Comparison of ENCODE assay signal across 1 cellular context in the genomic region with DNA sequence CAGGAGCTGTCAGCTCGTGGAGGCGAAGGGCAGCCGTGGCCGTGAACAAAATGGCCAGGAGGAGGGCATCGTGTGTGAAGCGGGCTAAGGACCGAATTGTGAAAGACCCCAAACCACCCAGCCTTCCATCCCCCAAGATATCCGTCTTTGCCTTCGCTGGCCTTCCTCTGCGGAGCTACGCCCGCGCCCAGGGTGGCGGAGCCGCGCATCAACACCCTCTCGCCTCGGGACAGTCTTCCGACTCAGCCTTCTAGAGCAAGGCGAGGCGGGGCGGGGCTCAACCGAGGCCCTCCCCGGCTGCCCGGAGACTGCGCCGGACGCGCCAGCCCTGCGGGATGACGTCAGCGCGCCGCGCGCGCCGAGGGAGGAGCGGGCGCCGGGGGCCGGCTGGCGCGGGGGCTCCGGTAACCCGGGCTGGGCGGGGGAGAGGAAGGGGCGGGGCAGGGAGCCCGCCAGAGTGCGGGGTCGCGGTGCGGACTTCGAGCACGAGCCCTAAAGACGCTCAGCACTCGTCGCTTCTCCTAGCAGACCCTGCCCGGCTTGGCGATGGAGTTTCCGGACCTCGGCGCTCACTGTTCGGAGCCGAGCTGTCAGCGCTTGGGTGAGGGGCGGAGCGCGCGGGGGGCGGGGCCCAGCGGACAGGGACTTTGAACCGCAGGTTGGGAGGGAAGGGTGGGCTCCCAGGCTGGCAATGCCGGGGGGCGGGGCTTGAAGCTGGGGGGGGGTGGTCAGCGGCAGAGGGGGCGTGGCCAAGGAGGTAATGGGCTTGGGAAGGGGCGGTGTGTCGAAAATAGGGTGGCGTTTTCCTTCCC.
A peak's percentile ranks its signal among the peaks of the same experiment; 100 is the strongest.
TF ChIP-seq lines count a peak whose summit lies in the region.

ZFAND2B (plus strand) TSS at position 341 of the 812 bp plus-strand sequence; CDS start at position 547, 206 bp downstream.

TF ChIP-seq in K562, 482 proteins besides CTCF, POLR2A, EP300 and RAD21 (continued from another document and continues in another):
- TF ChIP-seq, protein P1, sequence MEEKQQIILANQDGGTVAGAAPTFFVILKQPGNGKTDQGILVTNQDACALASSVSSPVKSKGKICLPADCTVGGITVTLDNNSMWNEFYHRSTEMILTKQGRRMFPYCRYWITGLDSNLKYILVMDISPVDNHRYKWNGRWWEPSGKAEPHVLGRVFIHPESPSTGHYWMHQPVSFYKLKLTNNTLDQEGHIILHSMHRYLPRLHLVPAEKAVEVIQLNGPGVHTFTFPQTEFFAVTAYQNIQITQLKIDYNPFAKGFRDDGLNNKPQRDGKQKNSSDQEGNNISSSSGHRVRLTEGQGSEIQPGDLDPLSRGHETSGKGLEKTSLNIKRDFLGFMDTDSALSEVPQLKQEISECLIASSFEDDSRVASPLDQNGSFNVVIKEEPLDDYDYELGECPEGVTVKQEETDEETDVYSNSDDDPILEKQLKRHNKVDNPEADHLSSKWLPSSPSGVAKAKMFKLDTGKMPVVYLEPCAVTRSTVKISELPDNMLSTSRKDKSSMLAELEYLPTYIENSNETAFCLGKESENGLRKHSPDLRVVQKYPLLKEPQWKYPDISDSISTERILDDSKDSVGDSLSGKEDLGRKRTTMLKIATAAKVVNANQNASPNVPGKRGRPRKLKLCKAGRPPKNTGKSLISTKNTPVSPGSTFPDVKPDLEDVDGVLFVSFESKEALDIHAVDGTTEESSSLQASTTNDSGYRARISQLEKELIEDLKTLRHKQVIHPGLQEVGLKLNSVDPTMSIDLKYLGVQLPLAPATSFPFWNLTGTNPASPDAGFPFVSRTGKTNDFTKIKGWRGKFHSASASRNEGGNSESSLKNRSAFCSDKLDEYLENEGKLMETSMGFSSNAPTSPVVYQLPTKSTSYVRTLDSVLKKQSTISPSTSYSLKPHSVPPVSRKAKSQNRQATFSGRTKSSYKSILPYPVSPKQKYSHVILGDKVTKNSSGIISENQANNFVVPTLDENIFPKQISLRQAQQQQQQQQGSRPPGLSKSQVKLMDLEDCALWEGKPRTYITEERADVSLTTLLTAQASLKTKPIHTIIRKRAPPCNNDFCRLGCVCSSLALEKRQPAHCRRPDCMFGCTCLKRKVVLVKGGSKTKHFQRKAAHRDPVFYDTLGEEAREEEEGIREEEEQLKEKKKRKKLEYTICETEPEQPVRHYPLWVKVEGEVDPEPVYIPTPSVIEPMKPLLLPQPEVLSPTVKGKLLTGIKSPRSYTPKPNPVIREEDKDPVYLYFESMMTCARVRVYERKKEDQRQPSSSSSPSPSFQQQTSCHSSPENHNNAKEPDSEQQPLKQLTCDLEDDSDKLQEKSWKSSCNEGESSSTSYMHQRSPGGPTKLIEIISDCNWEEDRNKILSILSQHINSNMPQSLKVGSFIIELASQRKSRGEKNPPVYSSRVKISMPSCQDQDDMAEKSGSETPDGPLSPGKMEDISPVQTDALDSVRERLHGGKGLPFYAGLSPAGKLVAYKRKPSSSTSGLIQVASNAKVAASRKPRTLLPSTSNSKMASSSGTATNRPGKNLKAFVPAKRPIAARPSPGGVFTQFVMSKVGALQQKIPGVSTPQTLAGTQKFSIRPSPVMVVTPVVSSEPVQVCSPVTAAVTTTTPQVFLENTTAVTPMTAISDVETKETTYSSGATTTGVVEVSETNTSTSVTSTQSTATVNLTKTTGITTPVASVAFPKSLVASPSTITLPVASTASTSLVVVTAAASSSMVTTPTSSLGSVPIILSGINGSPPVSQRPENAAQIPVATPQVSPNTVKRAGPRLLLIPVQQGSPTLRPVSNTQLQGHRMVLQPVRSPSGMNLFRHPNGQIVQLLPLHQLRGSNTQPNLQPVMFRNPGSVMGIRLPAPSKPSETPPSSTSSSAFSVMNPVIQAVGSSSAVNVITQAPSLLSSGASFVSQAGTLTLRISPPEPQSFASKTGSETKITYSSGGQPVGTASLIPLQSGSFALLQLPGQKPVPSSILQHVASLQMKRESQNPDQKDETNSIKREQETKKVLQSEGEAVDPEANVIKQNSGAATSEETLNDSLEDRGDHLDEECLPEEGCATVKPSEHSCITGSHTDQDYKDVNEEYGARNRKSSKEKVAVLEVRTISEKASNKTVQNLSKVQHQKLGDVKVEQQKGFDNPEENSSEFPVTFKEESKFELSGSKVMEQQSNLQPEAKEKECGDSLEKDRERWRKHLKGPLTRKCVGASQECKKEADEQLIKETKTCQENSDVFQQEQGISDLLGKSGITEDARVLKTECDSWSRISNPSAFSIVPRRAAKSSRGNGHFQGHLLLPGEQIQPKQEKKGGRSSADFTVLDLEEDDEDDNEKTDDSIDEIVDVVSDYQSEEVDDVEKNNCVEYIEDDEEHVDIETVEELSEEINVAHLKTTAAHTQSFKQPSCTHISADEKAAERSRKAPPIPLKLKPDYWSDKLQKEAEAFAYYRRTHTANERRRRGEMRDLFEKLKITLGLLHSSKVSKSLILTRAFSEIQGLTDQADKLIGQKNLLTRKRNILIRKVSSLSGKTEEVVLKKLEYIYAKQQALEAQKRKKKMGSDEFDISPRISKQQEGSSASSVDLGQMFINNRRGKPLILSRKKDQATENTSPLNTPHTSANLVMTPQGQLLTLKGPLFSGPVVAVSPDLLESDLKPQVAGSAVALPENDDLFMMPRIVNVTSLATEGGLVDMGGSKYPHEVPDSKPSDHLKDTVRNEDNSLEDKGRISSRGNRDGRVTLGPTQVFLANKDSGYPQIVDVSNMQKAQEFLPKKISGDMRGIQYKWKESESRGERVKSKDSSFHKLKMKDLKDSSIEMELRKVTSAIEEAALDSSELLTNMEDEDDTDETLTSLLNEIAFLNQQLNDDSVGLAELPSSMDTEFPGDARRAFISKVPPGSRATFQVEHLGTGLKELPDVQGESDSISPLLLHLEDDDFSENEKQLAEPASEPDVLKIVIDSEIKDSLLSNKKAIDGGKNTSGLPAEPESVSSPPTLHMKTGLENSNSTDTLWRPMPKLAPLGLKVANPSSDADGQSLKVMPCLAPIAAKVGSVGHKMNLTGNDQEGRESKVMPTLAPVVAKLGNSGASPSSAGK (IDR thresholded peaks at IDR 0.05) = peak; percentile 43
- TF ChIP-seq, protein P2, sequence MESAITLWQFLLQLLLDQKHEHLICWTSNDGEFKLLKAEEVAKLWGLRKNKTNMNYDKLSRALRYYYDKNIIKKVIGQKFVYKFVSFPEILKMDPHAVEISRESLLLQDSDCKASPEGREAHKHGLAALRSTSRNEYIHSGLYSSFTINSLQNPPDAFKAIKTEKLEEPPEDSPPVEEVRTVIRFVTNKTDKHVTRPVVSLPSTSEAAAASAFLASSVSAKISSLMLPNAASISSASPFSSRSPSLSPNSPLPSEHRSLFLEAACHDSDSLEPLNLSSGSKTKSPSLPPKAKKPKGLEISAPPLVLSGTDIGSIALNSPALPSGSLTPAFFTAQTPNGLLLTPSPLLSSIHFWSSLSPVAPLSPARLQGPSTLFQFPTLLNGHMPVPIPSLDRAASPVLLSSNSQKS (CRISPR knock-in tag; IDR thresholded peaks at IDR 0.05) = no peak
- TF ChIP-seq FOSL1 (tag; conservative IDR thresholded peaks at IDR 0.05) (0 out of 2 replicates have a peak, but pooled peaks have one; percentile 29), PML (IDR thresholded peaks at IDR 0.05; ENCODE audit: low read length) (peak; percentile 68; the same call in 1 of the 2 replicates), MAZ (CRISPR knock-in tag; conservative IDR thresholded peaks at IDR 0.05 in 1 of 2, IDR thresholded peaks at IDR 0.05 in 1 of 2) (peak; percentile 68 to 79), GTF2F1 (IDR thresholded peaks at IDR 0.05; ENCODE audit: low read depth, low read length) (no peak), ZBTB12 (CRISPR knock-in tag; IDR thresholded peaks at IDR 0.05) (peak; percentile 65), POLR3G (IDR thresholded peaks at IDR 0.05; ENCODE audit: extremely low read depth, insufficient read length, insufficient replicate concordance) (no peak), POLR2G (IDR thresholded peaks at IDR 0.05; ENCODE audit: low read depth, low read length) (peak; percentile 95), RFX1 (IDR thresholded peaks at IDR 0.05) (no peak), ZNF354B (CRISPR knock-in tag; IDR thresholded peaks at IDR 0.05) (no peak), ZFP30 (CRISPR knock-in tag; IDR thresholded peaks at IDR 0.05; ENCODE audit: borderline replicate concordance) (no peak), ZBTB40 (IDR thresholded peaks at IDR 0.05) (0 out of 2 replicates have a peak, but pooled peaks have one; percentile 9), ZBTB40 (CRISPR knock-in tag; IDR thresholded peaks at IDR 0.05) (no peak), STAT5A (IDR thresholded peaks at IDR 0.05; ENCODE audit: borderline replicate concordance, low read length) (no peak), ZNF224 (CRISPR knock-in tag; IDR thresholded peaks at IDR 0.05) (no peak), CBX2 (IDR thresholded peaks at IDR 0.05; ENCODE audit: insufficient read depth, low read length, poor library complexity, severe bottlenecking) (no peak)
